Comparison of ENCODE assay signal across 8 cellular contexts in the genomic region with DNA sequence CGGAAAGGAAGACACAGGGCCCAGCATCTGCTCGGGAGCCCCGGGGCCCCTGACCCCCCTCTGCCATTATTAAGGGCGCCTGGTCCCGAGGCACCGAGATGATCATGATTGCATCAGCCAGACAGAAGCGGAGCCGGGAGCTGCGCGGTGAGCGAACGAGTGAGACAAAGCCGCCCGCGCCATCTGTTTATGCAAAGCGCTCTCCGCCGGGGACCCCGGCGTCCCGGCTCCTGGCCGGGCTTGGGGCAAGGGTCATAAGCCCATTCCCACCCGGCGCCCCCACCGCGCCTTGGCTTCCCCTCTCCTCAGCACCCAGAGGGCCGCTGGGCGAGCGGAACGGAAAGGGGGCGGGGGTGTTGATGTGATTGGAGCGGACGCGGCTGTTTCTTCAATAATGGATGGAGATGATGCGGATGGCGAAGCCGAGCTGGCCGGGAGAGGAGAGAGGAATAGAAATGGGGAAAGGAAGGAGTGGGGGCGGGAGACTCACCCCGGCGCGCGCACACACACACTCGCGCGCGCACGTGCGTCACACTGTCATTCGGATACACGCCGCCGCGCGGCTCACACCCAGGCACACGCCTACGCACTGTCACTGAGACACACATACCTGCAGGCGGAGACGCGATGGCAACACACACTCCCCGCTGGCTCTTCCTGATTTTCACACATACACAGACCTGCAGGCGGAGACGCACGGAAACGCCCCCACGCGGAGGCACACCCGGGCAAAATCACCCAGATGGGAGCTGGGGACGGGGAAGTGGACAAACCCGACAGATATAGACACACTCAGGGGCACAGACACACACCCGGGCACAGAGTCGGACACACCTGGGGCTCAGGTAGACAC. TPM values are rescaled to one million over a fixed set of nuclear protein-coding genes. Genes with fewer than 3 reads are reported as not detected.
DNase-seq lines count a peak whose midpoint lies in the region; ATAC-seq and TF ChIP-seq lines count a peak whose summit lies in the region.

No MANE protein-coding gene starts in this region.

- TF ChIP-seq CTCF in GM06990 (IDR thresholded peaks at IDR 0.05; ENCODE audit: insufficient read depth, low read length, poor library complexity, severe bottlenecking) (no peak), ascending aorta (IDR thresholded peaks at IDR 0.05) (no peak)

- peak; percentile 78 for DNase-seq in GM06990 (ENCODE audit: extremely low read depth, insufficient read length)
- peak; percentile 36 for DNase-seq in M059J (ENCODE audit: low read depth)
- peak; percentile 1 for DNase-seq in SKM-1 (lab: John Stamatoyannopoulos, UW; ENCODE audit: unreplicated experiment)
- DNase-seq in ascending aorta (ENCODE audit: low spot score in 2 of 2) = no peak

- intact Hi-C loops in ascending aorta (cut with DNase I) = no loop called here

- H3K9ac ChIP-seq in skeletal muscle satellite cell (ENCODE audit: low read depth, low read length) = peak overlapping the region; percentile 79

- H3K27ac ChIP-seq in ascending aorta = no peak overlapping the region

- peaks cover 31 to 52% of the 10 kb centered on the region in 2 donors for H3K4me1 ChIP-seq in ascending aorta
- peaks cover 49% of the 10 kb centered on the region for H3K4me1 ChIP-seq in skeletal muscle satellite cell (ENCODE audit: control insufficient read depth, insufficient read depth, low read length)

- H3K4me2 ChIP-seq in skeletal muscle satellite cell (ENCODE audit: low read length) = peak overlapping the region; percentile 99

- ATAC-seq in GM21786 (IDR thresholded peaks at IDR 0.05; ENCODE audit: unreplicated experiment) (no peak), HG03108 (IDR thresholded peaks at IDR 0.05; ENCODE audit: unreplicated experiment) (no peak)

- peak overlapping the region; percentile 62 for H3K4me3 ChIP-seq in GM06990 (replicated peaks; ENCODE audit: low read depth, low read length)
- peak overlapping the region; percentile 45 to 62 for H3K4me3 ChIP-seq in ascending aorta
- H3K4me3 ChIP-seq in iPS-11a (ENCODE audit: low read depth, low read length) = peak overlapping the region; percentile 54
- peak overlapping the region; percentile 85 for H3K4me3 ChIP-seq in skeletal muscle satellite cell (ENCODE audit: low read length)

- H3K9me3 ChIP-seq in ascending aorta (no peaks in the 10 kb centered on the region), skeletal muscle satellite cell (replicated peaks; ENCODE audit: low read length) (no peaks in the 10 kb centered on the region)

- H3K36me3 ChIP-seq in GM06990 (ENCODE audit: control insufficient read depth, insufficient read depth, low read length) (no peaks in the 10 kb centered on the region), ascending aorta (no peaks in the 10 kb centered on the region), skeletal muscle satellite cell (ENCODE audit: insufficient read depth, low read length) (peaks cover 6% of the 10 kb centered on the region)

- peaks cover 7% of the 10 kb centered on the region; the same call in 1 of the 2 replicates for H3K27me3 ChIP-seq in GM06990 (replicated peaks; ENCODE audit: control insufficient read depth, insufficient read depth, low read length)
- peaks cover 28% of the 10 kb centered on the region for H3K27me3 ChIP-seq in ascending aorta
- peaks cover 12% of the 10 kb centered on the region for H3K27me3 ChIP-seq in skeletal muscle satellite cell (ENCODE audit: control insufficient read depth, insufficient read depth, low read length)

RNA-seq across cellular contexts. Expression of a gene that starts 10.7 kb away (rescaled TPM):
- total RNA-seq in M059J (2014; rRNA removed; shearing (Covaris generic)) = 0.10 TPM in 1 of 2 replicates, not detected in the other
- not detected for total RNA-seq in ascending aorta
- under 0.01 and 4.8 TPM in 2 replicates for total RNA-seq in skeletal muscle satellite cell (2012; rRNA removed)

RNA-seq across cellular contexts. Expression of a gene that starts 10.8 kb away (rescaled TPM):
- 113 and 139 TPM in 2 replicates for total RNA-seq in M059J (2014; rRNA removed; shearing (Covaris generic))
- 136 TPM for total RNA-seq in ascending aorta
- 240 and 290 TPM in 2 replicates for total RNA-seq in skeletal muscle satellite cell (2012; rRNA removed)

RNA-seq across cellular contexts. Expression of a gene that starts 23.7 kb away (rescaled TPM):
- 3.1 and 6.8 TPM in 2 replicates for total RNA-seq in M059J (2014; rRNA removed; shearing (Covaris generic))
- not detected for total RNA-seq in ascending aorta
- 1.3 and 2.2 TPM in 2 replicates for total RNA-seq in skeletal muscle satellite cell (2012; rRNA removed)

Comparison
In these comparisons a context has a peak if more than half of its experiments do, and no peak if none do; other contexts are left out.
1. DNase-seq: peak in GM06990 (single experiment), M059J (single experiment) and SKM-1 (single experiment); none in ascending aorta (0 of 2).
2. Peak in every context shown above with its lines, with median percentiles within 50 percentile points of each other: H3K4me3 ChIP-seq.